Comparison of ENCODE assay signal across 1 cellular context in genomic region chr5:98774192-98775046, GRCh38.
TF ChIP-seq lines count a peak whose summit lies in the region.

No MANE protein-coding gene starts in this region.

TF ChIP-seq in HepG2, 621 proteins besides CTCF, POLR2A, EP300 and RAD21 (continued from another document and continues in another):
- TF ChIP-seq, protein P1, sequence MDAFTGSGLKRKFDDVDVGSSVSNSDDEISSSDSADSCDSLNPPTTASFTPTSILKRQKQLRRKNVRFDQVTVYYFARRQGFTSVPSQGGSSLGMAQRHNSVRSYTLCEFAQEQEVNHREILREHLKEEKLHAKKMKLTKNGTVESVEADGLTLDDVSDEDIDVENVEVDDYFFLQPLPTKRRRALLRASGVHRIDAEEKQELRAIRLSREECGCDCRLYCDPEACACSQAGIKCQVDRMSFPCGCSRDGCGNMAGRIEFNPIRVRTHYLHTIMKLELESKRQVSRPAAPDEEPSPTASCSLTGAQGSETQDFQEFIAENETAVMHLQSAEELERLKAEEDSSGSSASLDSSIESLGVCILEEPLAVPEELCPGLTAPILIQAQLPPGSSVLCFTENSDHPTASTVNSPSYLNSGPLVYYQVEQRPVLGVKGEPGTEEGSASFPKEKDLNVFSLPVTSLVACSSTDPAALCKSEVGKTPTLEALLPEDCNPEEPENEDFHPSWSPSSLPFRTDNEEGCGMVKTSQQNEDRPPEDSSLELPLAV (CRISPR knock-in tag; conservative IDR thresholded peaks at IDR 0.05; ENCODE audit: low read depth): no peak
- TF ChIP-seq TEF (CRISPR knock-in tag; IDR thresholded peaks at IDR 0.05): no peak
- no peak for TF ChIP-seq THYN1 (CRISPR knock-in tag; IDR thresholded peaks at IDR 0.05; ENCODE audit: borderline replicate concordance, low read depth)
- TF ChIP-seq DMAP1 (CRISPR knock-in tag; IDR thresholded peaks at IDR 0.05): no peak
- TF ChIP-seq DNMT1 (CRISPR knock-in tag; IDR thresholded peaks at IDR 0.05): no peak
- no peak for TF ChIP-seq SOX13 (IDR thresholded peaks at IDR 0.05)
- peak in 1 of 2 experiments; percentile 28; a peak in 1 of 4 replicates for TF ChIP-seq SOX13 (CRISPR knock-in tag; conservative IDR thresholded peaks at IDR 0.05 in 1 of 2, IDR thresholded peaks at IDR 0.05 in 1 of 2)
- TF ChIP-seq, protein P2, sequence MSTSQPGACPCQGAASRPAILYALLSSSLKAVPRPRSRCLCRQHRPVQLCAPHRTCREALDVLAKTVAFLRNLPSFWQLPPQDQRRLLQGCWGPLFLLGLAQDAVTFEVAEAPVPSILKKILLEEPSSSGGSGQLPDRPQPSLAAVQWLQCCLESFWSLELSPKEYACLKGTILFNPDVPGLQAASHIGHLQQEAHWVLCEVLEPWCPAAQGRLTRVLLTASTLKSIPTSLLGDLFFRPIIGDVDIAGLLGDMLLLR (CRISPR knock-in tag; IDR thresholded peaks at IDR 0.05): no peak
- TF ChIP-seq ATAD3A (CRISPR knock-in tag; IDR thresholded peaks at IDR 0.05): no peak
- no peak for TF ChIP-seq PRDM4 (CRISPR knock-in tag; IDR thresholded peaks at IDR 0.05; ENCODE audit: borderline replicate concordance)
- no peak for TF ChIP-seq ARID2 (CRISPR knock-in tag; IDR thresholded peaks at IDR 0.05; ENCODE audit: borderline replicate concordance)
- TF ChIP-seq ZXDC (CRISPR knock-in tag; IDR thresholded peaks at IDR 0.05): no peak
- no peak for TF ChIP-seq CBX1 (IDR thresholded peaks at IDR 0.05; ENCODE audit: low read depth)
- TF ChIP-seq HNRNPH1 (optimal IDR thresholded peaks at IDR 0.05; ENCODE audit: low read depth, low read length): no peak
- no peak for TF ChIP-seq ZNF672 (CRISPR knock-in tag; IDR thresholded peaks at IDR 0.05)
- no peak for TF ChIP-seq ZNF530 (CRISPR knock-in tag; IDR thresholded peaks at IDR 0.05; ENCODE audit: low read depth)
- TF ChIP-seq TBX3 (IDR thresholded peaks at IDR 0.05; ENCODE audit: borderline replicate concordance): no peak
- TF ChIP-seq, protein P3, sequence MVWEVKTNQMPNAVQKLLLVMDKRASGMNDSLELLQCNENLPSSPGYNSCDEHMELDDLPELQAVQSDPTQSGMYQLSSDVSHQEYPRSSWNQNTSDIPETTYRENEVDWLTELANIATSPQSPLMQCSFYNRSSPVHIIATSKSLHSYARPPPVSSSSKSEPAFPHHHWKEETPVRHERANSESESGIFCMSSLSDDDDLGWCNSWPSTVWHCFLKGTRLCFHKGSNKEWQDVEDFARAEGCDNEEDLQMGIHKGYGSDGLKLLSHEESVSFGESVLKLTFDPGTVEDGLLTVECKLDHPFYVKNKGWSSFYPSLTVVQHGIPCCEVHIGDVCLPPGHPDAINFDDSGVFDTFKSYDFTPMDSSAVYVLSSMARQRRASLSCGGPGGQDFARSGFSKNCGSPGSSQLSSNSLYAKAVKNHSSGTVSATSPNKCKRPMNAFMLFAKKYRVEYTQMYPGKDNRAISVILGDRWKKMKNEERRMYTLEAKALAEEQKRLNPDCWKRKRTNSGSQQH (CRISPR knock-in tag; IDR thresholded peaks at IDR 0.05; ENCODE audit: low read depth): no peak; the same call in 1 of the 2 replicates
- peak; percentile 67; the same call in 1 of the 2 replicates for TF ChIP-seq GABPB1 (CRISPR knock-in tag; IDR thresholded peaks at IDR 0.05)
- no peak for TF ChIP-seq XRCC5 (optimal IDR thresholded peaks at IDR 0.05; ENCODE audit: low read length)
- TF ChIP-seq ZSCAN22 (CRISPR knock-in tag; IDR thresholded peaks at IDR 0.05): no peak
- no peak for TF ChIP-seq ARNT (IDR thresholded peaks at IDR 0.05)
- no peak for TF ChIP-seq JUNB (CRISPR knock-in tag; IDR thresholded peaks at IDR 0.05; ENCODE audit: borderline replicate concordance)
- no peak for TF ChIP-seq HNRNPUL1 (IDR thresholded peaks at IDR 0.05; ENCODE audit: low read depth, low read length)
- TF ChIP-seq FOXJ3 (CRISPR knock-in tag; IDR thresholded peaks at IDR 0.05; ENCODE audit: borderline replicate concordance): peak; percentile 32; the same call in 1 of the 2 replicates
- no peak for TF ChIP-seq KDM5A (IDR thresholded peaks at IDR 0.05; ENCODE audit: borderline replicate concordance, low read length)
- TF ChIP-seq ELF3 (CRISPR knock-in tag; IDR thresholded peaks at IDR 0.05): 0 out of 2 replicates have a peak, but pooled peaks have one; percentile 7
- TF ChIP-seq ERF (CRISPR knock-in tag; IDR thresholded peaks at IDR 0.05): no peak
- no peak for TF ChIP-seq NFIC (IDR thresholded peaks at IDR 0.05; ENCODE audit: low read length)
- TF ChIP-seq ZNF75D (CRISPR knock-in tag; IDR thresholded peaks at IDR 0.05; ENCODE audit: borderline replicate concordance): no peak
- no peak for TF ChIP-seq RORA (CRISPR knock-in tag; IDR thresholded peaks at IDR 0.05)
- TF ChIP-seq KDM6A (CRISPR knock-in tag; IDR thresholded peaks at IDR 0.05; ENCODE audit: low read depth): no peak
- TF ChIP-seq UBTF (CRISPR knock-in tag; IDR thresholded peaks at IDR 0.05): peak; percentile 93
- peak; percentile 15; the same call in 1 of the 3 replicates for TF ChIP-seq MXI1 (IDR thresholded peaks at IDR 0.05; ENCODE audit: borderline replicate concordance, low read depth, low read length)
- TF ChIP-seq GATAD1 (CRISPR knock-in tag; IDR thresholded peaks at IDR 0.05): 0 out of 2 replicates have a peak, but pooled peaks have one; percentile 30
- TF ChIP-seq ATF5 (CRISPR knock-in tag; IDR thresholded peaks at IDR 0.05; ENCODE audit: low read depth): no peak
- TF ChIP-seq GTF3A (CRISPR knock-in tag; conservative IDR thresholded peaks at IDR 0.05): no peak
- no peak for TF ChIP-seq BORCS8-MEF2B (CRISPR knock-in tag; IDR thresholded peaks at IDR 0.05)
- no peak for TF ChIP-seq ZNF251 (CRISPR knock-in tag; IDR thresholded peaks at IDR 0.05)
- no peak for TF ChIP-seq RBFOX2 (IDR thresholded peaks at IDR 0.05; ENCODE audit: low read depth, low read length)
- TF ChIP-seq GRHL1 (CRISPR knock-in tag; conservative IDR thresholded peaks at IDR 0.05): no peak
